Comparison of ENCODE assay signal across 8 cellular contexts in genomic region chr2:64645014-64645418, GRCh38. TPM values are rescaled to one million over a fixed set of nuclear protein-coding genes. Genes with fewer than 3 reads are reported as not detected.
A peak's percentile ranks its signal among the peaks of the same experiment; 100 is the strongest.
DNase-seq lines count a peak whose midpoint lies in the region; ATAC-seq and TF ChIP-seq lines count a peak whose summit lies in the region.

No MANE protein-coding gene starts in this region.

- H3K27me3 Mint-ChIP-seq in CD14-positive monocyte (ENCODE audit: low read depth in 3 of 3) (no peaks in the 10 kb centered on the region), osteocyte (ENCODE audit: unreplicated experiment) (no peaks in the 10 kb centered on the region)
- peaks cover 3% of the 10 kb centered on the region for H3K27me3 Mint-ChIP-seq in activated T-helper 1 cell treated with anti-CD3 and anti-CD28 coated beads, Interleukin-12 subunit alpha, Interleukin-12 subunit beta, Interleukin-2, Interleukin-4 antibody, amounts not matched to agents 30 ng/mL and 10 ng/mL and 1 ng/mL, durations not matched to agents 14 hours and 24 hours and 36 hours (ENCODE audit: insufficient read depth)

- no peak for TF ChIP-seq CTCF in CD14-positive monocyte (IDR thresholded peaks at IDR 0.05)
- TF ChIP-seq CTCF in osteocyte (IDR thresholded peaks at IDR 0.05) = no peak

- H3K27me3 ChIP-seq in HAP-1 (ENCODE audit: low read depth) = no peaks in the 10 kb centered on the region

- no peaks in the 10 kb centered on the region for H3K36me3 ChIP-seq in HAP-1 (replicated peaks)

- intact Hi-C loops in CD14-positive monocyte (cut with micrococcal nuclease) = loop anchor here in 1 of 2 donors (5.0 to 10.0 kb wide), 2 partner anchors 120 to 222 kb away; partner anchors contain the start of gene AFTPH
- intact Hi-C loops in activated T-helper 1 cell treated with anti-CD3 and anti-CD28 coated beads, Interleukin-12 subunit alpha, Interleukin-12 subunit beta, Interleukin-2, Interleukin-4 antibody, amounts not matched to agents 30 ng/mL and 10 ng/mL and 1 ng/mL, durations not matched to agents 14 hours and 24 hours and 36 hours (cut with micrococcal nuclease) = loop anchor here (1.0 to 2.0 kb wide), 4 partner anchors 10 to 314 kb away; no protein-coding TSS in a partner anchor

- peak overlapping the region; percentile 96 to 99 (median 99) for H3K27ac Mint-ChIP-seq in CD14-positive monocyte
- H3K27ac Mint-ChIP-seq in activated T-helper 1 cell treated with anti-CD3 and anti-CD28 coated beads, Interleukin-12 subunit alpha, Interleukin-12 subunit beta, Interleukin-2, Interleukin-4 antibody, amounts not matched to agents 30 ng/mL and 10 ng/mL and 1 ng/mL, durations not matched to agents 14 hours and 24 hours and 36 hours = peak overlapping the region; percentile 90
- H3K27ac Mint-ChIP-seq in osteocyte (ENCODE audit: unreplicated experiment) = peak overlapping the region; percentile 98

- DNase-seq in CD14-positive monocyte (ENCODE audit: low spot score) (no peak), HAP-1 (ENCODE audit: low spot score in 2 of 2) (peak; percentile 80 to 82), NCI-H345 (lab: John Stamatoyannopoulos, UW) (peak; percentile 80), germinal center (ENCODE audit: low spot score) (peak; percentile 42), osteocyte (ENCODE audit: extremely low spot score, unreplicated experiment) (no peak)
- peak; percentile 31 for DNase-seq in activated T-helper 1 cell treated with anti-CD3 and anti-CD28 coated beads, Interleukin-12 subunit alpha, Interleukin-12 subunit beta, Interleukin-2, Interleukin-4 antibody, amounts not matched to agents 30 ng/mL and 10 ng/mL and 1 ng/mL, durations not matched to agents 14 hours and 24 hours and 36 hours (ENCODE audit: low spot score)

- H3K9me3 ChIP-seq in HAP-1 = no peaks in the 10 kb centered on the region

- peaks cover 90% of the 10 kb centered on the region for H3K4me1 Mint-ChIP-seq in CD14-positive monocyte
- peaks cover 82% of the 10 kb centered on the region for H3K4me1 Mint-ChIP-seq in activated T-helper 1 cell treated with anti-CD3 and anti-CD28 coated beads, Interleukin-12 subunit alpha, Interleukin-12 subunit beta, Interleukin-2, Interleukin-4 antibody, amounts not matched to agents 30 ng/mL and 10 ng/mL and 1 ng/mL, durations not matched to agents 14 hours and 24 hours and 36 hours (ENCODE audit: low read depth)
- peaks cover 83% of the 10 kb centered on the region for H3K4me1 Mint-ChIP-seq in osteocyte (ENCODE audit: unreplicated experiment)

- in situ Hi-C loops in HAP-1 (cut with MboI; ENCODE audit: low sequenced_read_pairs) = loop anchor here (10.0 kb wide), 1 partner anchor 220 kb away; no protein-coding TSS in a partner anchor

- H3K4me1 ChIP-seq in HAP-1 = peaks cover 36% of the 10 kb centered on the region

- no peak for ATAC-seq in GM21576 (IDR thresholded peaks at IDR 0.05; ENCODE audit: unreplicated experiment)
- ATAC-seq in GM18520 (IDR thresholded peaks at IDR 0.05; ENCODE audit: unreplicated experiment) = no peak

- H3K4me3 ChIP-seq in HAP-1 = peak overlapping the region; percentile 23

- H3K9me3 Mint-ChIP-seq in CD14-positive monocyte = peaks cover 0 to 5% (median 0%) of the 10 kb centered on the region in 7 donors
- no peaks in the 10 kb centered on the region for H3K9me3 Mint-ChIP-seq in activated T-helper 1 cell treated with anti-CD3 and anti-CD28 coated beads, Interleukin-12 subunit alpha, Interleukin-12 subunit beta, Interleukin-2, Interleukin-4 antibody, amounts not matched to agents 30 ng/mL and 10 ng/mL and 1 ng/mL, durations not matched to agents 14 hours and 24 hours and 36 hours
- no peaks in the 10 kb centered on the region for H3K9me3 Mint-ChIP-seq in osteocyte (ENCODE audit: unreplicated experiment)

- H3K4me3 Mint-ChIP-seq in CD14-positive monocyte (peak overlapping the region; percentile 88 to 96), osteocyte (ENCODE audit: unreplicated experiment) (peak overlapping the region; percentile 79)
- peak overlapping the region; percentile 86 for H3K4me3 Mint-ChIP-seq in activated T-helper 1 cell treated with anti-CD3 and anti-CD28 coated beads, Interleukin-12 subunit alpha, Interleukin-12 subunit beta, Interleukin-2, Interleukin-4 antibody, amounts not matched to agents 30 ng/mL and 10 ng/mL and 1 ng/mL, durations not matched to agents 14 hours and 24 hours and 36 hours

- H3K36me3 Mint-ChIP-seq in CD14-positive monocyte (peaks cover 9 to 13% of the 10 kb centered on the region in 2 donors), osteocyte (ENCODE audit: unreplicated experiment) (peaks cover 3% of the 10 kb centered on the region)
- H3K36me3 Mint-ChIP-seq in activated T-helper 1 cell treated with anti-CD3 and anti-CD28 coated beads, Interleukin-12 subunit alpha, Interleukin-12 subunit beta, Interleukin-2, Interleukin-4 antibody, amounts not matched to agents 30 ng/mL and 10 ng/mL and 1 ng/mL, durations not matched to agents 14 hours and 24 hours and 36 hours (ENCODE audit: low read depth) = peaks cover 5% of the 10 kb centered on the region

RNA-seq across cellular contexts. Expression of gene SERTAD2, which starts 8.7 kb away (rescaled TPM):
- polyA plus RNA-seq in CD14-positive monocyte = 1 to 10 TPM; 8.5 to 8.8 TPM
- 27.3 and 28.5 TPM in 2 replicates for total RNA-seq in activated T-helper 1 cell treated with anti-CD3 and anti-CD28 coated beads, Interleukin-12 subunit alpha, Interleukin-12 subunit beta, Interleukin-2, Interleukin-4 antibody, amounts not matched to agents 30 ng/mL and 10 ng/mL and 1 ng/mL, durations not matched to agents 14 hours and 24 hours and 36 hours
- total RNA-seq in osteocyte = 15.5 and 17.4 TPM in 2 replicates

Comparison
In these comparisons a context has a peak if more than half of its experiments do, and no peak if none do; other contexts are left out.
1. DNase-seq: peak in HAP-1 (2 of 2), NCI-H345 (single experiment), activated T-helper 1 cell treated with anti-CD3 and anti-CD28 coated beads, Interleukin-12 subunit alpha, Interleukin-12 subunit beta, Interleukin-2, Interleukin-4 antibody, amounts not matched to agents 30 ng/mL and 10 ng/mL and 1 ng/mL, durations not matched to agents 14 hours and 24 hours and 36 hours (single experiment) and germinal center (single experiment); none in CD14-positive monocyte (single experiment) and osteocyte (single experiment).
2. Peak in every context shown above with its lines, with median percentiles within 50 percentile points of each other: H3K27ac Mint-ChIP-seq and H3K4me3 Mint-ChIP-seq.